In the genomic region with DNA sequence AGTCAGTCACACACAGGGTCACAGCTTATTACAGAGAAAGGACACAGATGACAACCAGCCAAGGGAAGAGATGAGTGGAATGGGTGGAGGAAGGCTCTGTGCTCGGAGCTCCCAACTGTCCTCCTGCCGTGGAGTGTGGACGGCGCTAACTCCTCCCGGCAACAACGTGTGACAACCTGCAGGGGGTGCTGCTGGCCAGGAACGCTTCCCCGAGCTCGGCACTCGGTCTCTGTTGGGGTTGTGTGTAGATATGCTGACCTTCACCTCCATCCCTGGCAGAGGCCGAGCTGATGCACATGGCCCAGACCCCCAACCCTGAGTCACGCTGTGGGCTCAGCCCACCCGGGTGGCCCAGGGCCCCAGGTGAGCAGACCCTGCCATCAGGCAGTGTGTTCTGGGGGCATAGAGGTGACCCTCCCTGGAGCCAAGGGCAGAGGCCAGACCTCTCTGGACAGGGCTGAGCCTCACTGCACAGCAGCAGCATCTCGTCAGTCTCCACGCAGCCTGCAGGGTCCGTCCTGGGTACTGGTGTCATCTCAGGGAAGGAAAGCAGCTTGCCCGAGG, we compare ENCODE assay signal across 1 cellular context.
TF ChIP-seq lines count a peak whose summit lies in the region.

No MANE protein-coding gene starts in this region.

TF ChIP-seq in GM12878, 131 proteins besides CTCF, POLR2A, EP300 and RAD21:
- TF ChIP-seq HDAC6 (IDR thresholded peaks at IDR 0.05; ENCODE audit: unreplicated experiment) (no peak), NR2C2 (IDR thresholded peaks at IDR 0.05; ENCODE audit: borderline replicate concordance, control insufficient read depth, insufficient read length, low read depth) (no peak), ZNF217 (IDR thresholded peaks at IDR 0.05) (no peak), ZSCAN29 (IDR thresholded peaks at IDR 0.05) (no peak), KDM1A (IDR thresholded peaks at IDR 0.05; ENCODE audit: borderline replicate concordance) (no peak), ATF7 (IDR thresholded peaks at IDR 0.05; ENCODE audit: low read depth) (no peak), HDAC2 (IDR thresholded peaks at IDR 0.05) (no peak)
- TF ChIP-seq, protein P1, sequence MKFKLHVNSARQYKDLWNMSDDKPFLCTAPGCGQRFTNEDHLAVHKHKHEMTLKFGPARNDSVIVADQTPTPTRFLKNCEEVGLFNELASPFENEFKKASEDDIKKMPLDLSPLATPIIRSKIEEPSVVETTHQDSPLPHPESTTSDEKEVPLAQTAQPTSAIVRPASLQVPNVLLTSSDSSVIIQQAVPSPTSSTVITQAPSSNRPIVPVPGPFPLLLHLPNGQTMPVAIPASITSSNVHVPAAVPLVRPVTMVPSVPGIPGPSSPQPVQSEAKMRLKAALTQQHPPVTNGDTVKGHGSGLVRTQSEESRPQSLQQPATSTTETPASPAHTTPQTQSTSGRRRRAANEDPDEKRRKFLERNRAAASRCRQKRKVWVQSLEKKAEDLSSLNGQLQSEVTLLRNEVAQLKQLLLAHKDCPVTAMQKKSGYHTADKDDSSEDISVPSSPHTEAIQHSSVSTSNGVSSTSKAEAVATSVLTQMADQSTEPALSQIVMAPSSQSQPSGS (IDR thresholded peaks at IDR 0.05; ENCODE audit: low read length), result no peak
